Comparison of ENCODE assay signal across 13 cellular contexts in genomic region chr1:119318466-119319309, GRCh38. TPM values are rescaled to one million over a fixed set of nuclear protein-coding genes. Genes with fewer than 3 reads are reported as not detected.
A peak's percentile ranks its signal among the peaks of the same experiment; 100 is the strongest.
DNase-seq lines count a peak whose midpoint lies in the region; ATAC-seq lines count a peak whose summit lies in the region.
"Had no signal": no experiment of that assay in that cellular context is flagged by ENCODE, and none has a peak within 500 bp of the region (broad histone marks: within the 10 kb centered on the region; RNA-seq: fewer than 3 reads in every experiment).

No MANE protein-coding gene starts in this region.

- CTCF ChIA-PET in activated CD4-positive, alpha-beta memory T cell treated with anti-CD3 and anti-CD28 coated beads for 36 hours (lab: Charles Lee) = no interaction called here
- CTCF ChIA-PET in activated CD4-positive, alpha-beta memory T cell treated with anti-CD3 and anti-CD28 coated beads, Interleukin-2, amount 10 ng/mL, durations not matched to agents 7 days and 5 days (lab: Charles Lee) = no interaction called here

- H3K9me3 Mint-ChIP-seq in activated CD4-positive, alpha-beta memory T cell treated with anti-CD3 and anti-CD28 coated beads for 36 hours = no peaks in the 10 kb centered on the region
- H3K9me3 Mint-ChIP-seq in activated CD4-positive, alpha-beta memory T cell treated with anti-CD3 and anti-CD28 coated beads, Interleukin-2, amount 10 ng/mL, durations not matched to agents 7 days and 5 days = no peaks in the 10 kb centered on the region
- no peaks in the 10 kb centered on the region for H3K9me3 Mint-ChIP-seq in stimulated activated effector memory CD8-positive, alpha-beta T cell treated with anti-CD3 and anti-CD28 coated beads, Interleukin-12 subunit alpha, Interleukin-12 subunit beta, amount 100 ng/mL, for 72 hours
- H3K9me3 Mint-ChIP-seq: neural progenitor cell had no signal

- ATAC-seq in GM21528 (IDR thresholded peaks at IDR 0.05; ENCODE audit: low FRiP score, unreplicated experiment) (peak; percentile 76), HG03135 (IDR thresholded peaks at IDR 0.05; ENCODE audit: unreplicated experiment) (peak; percentile 52)
- ATAC-seq in stimulated activated effector memory CD8-positive, alpha-beta T cell treated with anti-CD3 and anti-CD28 coated beads, Interleukin-12 subunit alpha, Interleukin-12 subunit beta, amount 100 ng/mL, for 72 hours = peak; percentile 70
- ATAC-seq: A549 had no signal

- H3K36me3 Mint-ChIP-seq in activated CD4-positive, alpha-beta memory T cell treated with anti-CD3 and anti-CD28 coated beads for 36 hours = no peaks in the 10 kb centered on the region
- no peaks in the 10 kb centered on the region for H3K36me3 Mint-ChIP-seq in activated CD4-positive, alpha-beta memory T cell treated with anti-CD3 and anti-CD28 coated beads, Interleukin-2, amount 10 ng/mL, durations not matched to agents 7 days and 5 days (ENCODE audit: low read depth)
- H3K36me3 Mint-ChIP-seq in stimulated activated effector memory CD8-positive, alpha-beta T cell treated with anti-CD3 and anti-CD28 coated beads, Interleukin-12 subunit alpha, Interleukin-12 subunit beta, amount 100 ng/mL, for 72 hours = no peaks in the 10 kb centered on the region
- H3K36me3 Mint-ChIP-seq: neural progenitor cell had no signal

- intact Hi-C loops in activated CD4-positive, alpha-beta memory T cell treated with anti-CD3 and anti-CD28 coated beads for 36 hours (cut with micrococcal nuclease) = no loop called here

- no peak overlapping the region for H3K27ac Mint-ChIP-seq in activated CD4-positive, alpha-beta memory T cell treated with anti-CD3 and anti-CD28 coated beads for 36 hours
- no peak overlapping the region for H3K27ac Mint-ChIP-seq in activated CD4-positive, alpha-beta memory T cell treated with anti-CD3 and anti-CD28 coated beads, Interleukin-2, amount 10 ng/mL, durations not matched to agents 7 days and 5 days
- H3K27ac Mint-ChIP-seq in stimulated activated effector memory CD8-positive, alpha-beta T cell treated with anti-CD3 and anti-CD28 coated beads, Interleukin-12 subunit alpha, Interleukin-12 subunit beta, amount 100 ng/mL, for 72 hours = no peak overlapping the region
- H3K27ac Mint-ChIP-seq: neural progenitor cell had no signal

- POLR2A ChIA-PET in activated CD4-positive, alpha-beta memory T cell treated with anti-CD3 and anti-CD28 coated beads for 36 hours (lab: Charles Lee) = no interaction called here
- POLR2A ChIA-PET in activated CD4-positive, alpha-beta memory T cell treated with anti-CD3 and anti-CD28 coated beads, Interleukin-2, amount 10 ng/mL, durations not matched to agents 7 days and 5 days (lab: Charles Lee) = no interaction called here

- H3K27me3 Mint-ChIP-seq in activated CD4-positive, alpha-beta memory T cell treated with anti-CD3 and anti-CD28 coated beads for 36 hours = no peaks in the 10 kb centered on the region
- no peaks in the 10 kb centered on the region for H3K27me3 Mint-ChIP-seq in activated CD4-positive, alpha-beta memory T cell treated with anti-CD3 and anti-CD28 coated beads, Interleukin-2, amount 10 ng/mL, durations not matched to agents 7 days and 5 days

- peak; percentile 11 for DNase-seq in activated CD4-positive, alpha-beta memory T cell treated with anti-CD3 and anti-CD28 coated beads for 36 hours
- no peak for DNase-seq in activated CD4-positive, alpha-beta memory T cell treated with anti-CD3 and anti-CD28 coated beads, Interleukin-2, amount 10 ng/mL, durations not matched to agents 7 days and 5 days
- no peak for DNase-seq in stimulated activated effector memory CD8-positive, alpha-beta T cell treated with anti-CD3 and anti-CD28 coated beads, Interleukin-12 subunit alpha, Interleukin-12 subunit beta, amount 100 ng/mL, for 72 hours (ENCODE audit: low spot score in 2 of 2)
- DNase-seq in epidermal melanocyte (ENCODE audit: insufficient read length, low spot score) (no peak), DMS79 (lab: John Stamatoyannopoulos, UW) (no peak), SK-N-DZ (ENCODE audit: low spot score) (no peak)
- DNase-seq: activated gamma-delta T cell, GOT3 had no signal

- H3K4me1 Mint-ChIP-seq in activated CD4-positive, alpha-beta memory T cell treated with anti-CD3 and anti-CD28 coated beads for 36 hours (ENCODE audit: low read depth) = no peaks in the 10 kb centered on the region
- H3K4me1 Mint-ChIP-seq in activated CD4-positive, alpha-beta memory T cell treated with anti-CD3 and anti-CD28 coated beads, Interleukin-2, amount 10 ng/mL, durations not matched to agents 7 days and 5 days = peaks cover 3% of the 10 kb centered on the region
- no peaks in the 10 kb centered on the region for H3K4me1 Mint-ChIP-seq in stimulated activated effector memory CD8-positive, alpha-beta T cell treated with anti-CD3 and anti-CD28 coated beads, Interleukin-12 subunit alpha, Interleukin-12 subunit beta, amount 100 ng/mL, for 72 hours
- H3K4me1 Mint-ChIP-seq: neural progenitor cell had no signal

- no peak overlapping the region for H3K4me3 Mint-ChIP-seq in activated CD4-positive, alpha-beta memory T cell treated with anti-CD3 and anti-CD28 coated beads for 36 hours
- no peak overlapping the region for H3K4me3 Mint-ChIP-seq in activated CD4-positive, alpha-beta memory T cell treated with anti-CD3 and anti-CD28 coated beads, Interleukin-2, amount 10 ng/mL, durations not matched to agents 7 days and 5 days
- H3K4me3 Mint-ChIP-seq in stimulated activated effector memory CD8-positive, alpha-beta T cell treated with anti-CD3 and anti-CD28 coated beads, Interleukin-12 subunit alpha, Interleukin-12 subunit beta, amount 100 ng/mL, for 72 hours = no peak overlapping the region
- H3K4me3 Mint-ChIP-seq: neural progenitor cell had no signal

RNA-seq across cellular contexts. Expression of gene HAO2, which starts 49.9 kb away (rescaled TPM):
- total RNA-seq in activated CD4-positive, alpha-beta memory T cell treated with anti-CD3 and anti-CD28 coated beads for 36 hours = not detected
- total RNA-seq in activated CD4-positive, alpha-beta memory T cell treated with anti-CD3 and anti-CD28 coated beads, Interleukin-2, amount 10 ng/mL, durations not matched to agents 7 days and 5 days = not detected
- not detected in 2 replicates for polyA plus RNA-seq in SK-N-DZ (2014; cell fraction: cytosol; rRNA removed)
- polyA plus RNA-seq in SK-N-DZ (2014; cell fraction: nucleus; rRNA removed) = not detected in 2 replicates
- total RNA-seq: kidney epithelial cell had no signal
